Comparison of ENCODE assay signal across 13 cellular contexts in the genomic region with DNA sequence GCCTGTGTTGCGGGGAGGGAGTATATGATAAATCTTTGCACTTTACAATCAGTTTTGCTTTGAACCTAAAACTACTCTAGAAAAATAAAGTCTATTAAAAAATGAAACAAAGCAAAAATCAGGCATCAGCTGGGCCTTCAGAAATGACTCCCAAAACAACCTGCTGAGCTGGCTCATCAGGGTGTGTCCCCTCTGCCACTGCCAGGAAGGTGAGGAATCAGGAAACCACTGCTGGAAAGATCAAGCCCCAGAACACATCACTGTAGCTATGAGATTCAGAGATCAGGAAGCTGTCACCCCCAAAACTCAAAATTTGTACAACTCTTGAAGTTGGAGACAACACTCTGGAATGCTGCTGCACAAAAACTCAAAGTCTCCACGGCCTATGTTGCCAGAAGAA. TPM values are rescaled to one million over a fixed set of nuclear protein-coding genes. Genes with fewer than 3 reads are reported as not detected.
DNase-seq lines count a peak whose midpoint lies in the region; ATAC-seq and TF ChIP-seq lines count a peak whose summit lies in the region.
"Had no signal": no experiment of that assay in that cellular context is flagged by ENCODE, and none has a peak within 500 bp of the region (broad histone marks: within the 10 kb centered on the region; RNA-seq: fewer than 3 reads in every experiment).

No MANE protein-coding gene starts in this region.

- WGBS in mammary epithelial cell (ENCODE audit: low coverage, missing lambda C conversion rate): 75% methylated on average over 1 of the region's 2 CpGs
- 46% methylated on average over 1 of the region's 2 CpGs for WGBS in esophagus muscularis mucosa

- no peak overlapping the region for H3K27ac ChIP-seq in mammary epithelial cell (ENCODE audit: insufficient read depth, low read depth, low read length)
- H3K27ac ChIP-seq in RWPE1: no peak overlapping the region
- no peak overlapping the region for H3K27ac ChIP-seq in neural progenitor cell
- H3K27ac ChIP-seq in esophagus muscularis mucosa (replicated peaks in 1 of 4): no peak overlapping the region
- H3K27ac ChIP-seq: BLaER1 treated with 17β-estradiol and CSF1 and Interleukin-3, amounts not matched to agents 10 nM and 100 nM; GM23248 had no signal

- POLR2A ChIA-PET in MCF 10A (lab: Yijun Ruan, JAX): no interaction called here
- POLR2A ChIA-PET in RWPE1 (lab: Yijun Ruan, JAX; ENCODE audit: low non-redundant PET): interaction anchor here (0.6 kb wide), 1 partner anchor 111 kb away, joined by 3 read pairs; no protein-coding TSS in a partner anchor

- H3K36me3 Mint-ChIP-seq in MCF 10A (ENCODE audit: insufficient read depth, unreplicated experiment): no peaks in the 10 kb centered on the region
- H3K36me3 Mint-ChIP-seq in neural progenitor cell: no peaks in the 10 kb centered on the region
- H3K36me3 Mint-ChIP-seq: CD4-positive, CD25-positive, alpha-beta regulatory T cell; IgD-negative memory B cell had no signal

- no peaks in the 10 kb centered on the region for H3K4me1 Mint-ChIP-seq in MCF 10A (ENCODE audit: insufficient read depth, unreplicated experiment)
- peaks cover 16% of the 10 kb centered on the region for H3K4me1 Mint-ChIP-seq in neural progenitor cell
- H3K4me1 Mint-ChIP-seq: CD4-positive, CD25-positive, alpha-beta regulatory T cell; IgD-negative memory B cell had no signal

- in situ Hi-C loops in mammary epithelial cell (cut with MboI; ENCODE audit: low sequenced_read_pairs in 2 of 2): no loop called here

- intact Hi-C loops in mammary epithelial cell (cut with micrococcal nuclease): no loop called here
- intact Hi-C loops in MCF 10A (cut with micrococcal nuclease): no loop called here
- intact Hi-C loops in esophagus muscularis mucosa (cut with DNase I): no loop called here

- H3K9me3 ChIP-seq in mammary epithelial cell (replicated peaks; ENCODE audit: insufficient read depth, low read length) (no peaks in the 10 kb centered on the region), neural progenitor cell (ENCODE audit: low read depth) (no peaks in the 10 kb centered on the region), esophagus muscularis mucosa (no peaks in the 10 kb centered on the region)

- no peak for TF ChIP-seq EP300 in esophagus muscularis mucosa (IDR thresholded peaks at IDR 0.05)

- H3K4me3 Mint-ChIP-seq in MCF 10A (ENCODE audit: unreplicated experiment) (no peak overlapping the region), neural progenitor cell (no peak overlapping the region)
- H3K4me3 Mint-ChIP-seq: CD4-positive, CD25-positive, alpha-beta regulatory T cell; IgD-negative memory B cell had no signal

- H3K9ac ChIP-seq in mammary epithelial cell (ENCODE audit: insufficient read depth, low read length) (no peak overlapping the region), neural progenitor cell (no peak overlapping the region)
- H3K9ac ChIP-seq: BLaER1 treated with 17β-estradiol and CSF1 and Interleukin-3, amounts not matched to agents 10 nM and 100 nM; GM23248 had no signal

- BruUV-seq in mammary epithelial cell (replicated peaks; lab: Mats Ljungman, UMichigan) (no TSS peak), MCF 10A (replicated peaks; lab: Mats Ljungman, UMichigan) (no TSS peak)

- H3K4me1 ChIP-seq in mammary epithelial cell (ENCODE audit: insufficient read depth, low read length) (no peaks in the 10 kb centered on the region), neural progenitor cell (no peaks in the 10 kb centered on the region), esophagus muscularis mucosa (no peaks in the 10 kb centered on the region)

- H3K27ac Mint-ChIP-seq in MCF 10A (ENCODE audit: low read depth, unreplicated experiment): no peak overlapping the region
- H3K27ac Mint-ChIP-seq in neural progenitor cell: no peak overlapping the region
- H3K27ac Mint-ChIP-seq: CD4-positive, CD25-positive, alpha-beta regulatory T cell; IgD-negative memory B cell had no signal

- CTCF ChIA-PET in mammary epithelial cell (lab: Charles Lee; ENCODE audit: low non-redundant PET) (no interaction called here), MCF 10A (lab: Yijun Ruan, JAX) (interaction anchor here (1.1 kb wide), 1 partner anchor 29 kb away, joined by 3 read pairs; no protein-coding TSS in a partner anchor), RWPE1 (lab: Yijun Ruan, JAX) (no interaction called here)

- TF ChIP-seq POLR2A in esophagus muscularis mucosa (IDR thresholded peaks at IDR 0.05; ENCODE audit: low read depth): no peak

- H3K4me2 ChIP-seq in mammary epithelial cell (ENCODE audit: insufficient read depth, low read depth, low read length) (no peak overlapping the region), neural progenitor cell (no peak overlapping the region)

- H3K79me2 ChIP-seq in mammary epithelial cell (ENCODE audit: insufficient read depth, low read length) (no peaks in the 10 kb centered on the region), neural progenitor cell (ENCODE audit: low read depth) (no peaks in the 10 kb centered on the region)

- H4K20me1 ChIP-seq in mammary epithelial cell (ENCODE audit: insufficient read depth, low read length) (no peaks in the 10 kb centered on the region), neural progenitor cell (ENCODE audit: low read depth) (no peaks in the 10 kb centered on the region)
- H4K20me1 ChIP-seq: BLaER1 treated with 17β-estradiol and CSF1 and Interleukin-3, amounts not matched to agents 10 nM and 100 nM had no signal

- H3K4me3 ChIP-seq in mammary epithelial cell (replicated peaks in 1 of 3; ENCODE audit: insufficient read depth in 1 of 3, low read depth in 2 of 3, low read length in 3 of 3) (no peak overlapping the region), neural progenitor cell (no peak overlapping the region), esophagus muscularis mucosa (no peak overlapping the region)
- H3K4me3 ChIP-seq: BLaER1 treated with 17β-estradiol and CSF1 and Interleukin-3, amounts not matched to agents 10 nM and 100 nM; GM23248 had no signal

- dilution Hi-C loops in mammary epithelial cell (cut with HindIII; ENCODE audit: low sequenced_read_pairs): loop anchor here (5.0 kb wide), 1 partner anchor 156 kb away; no protein-coding TSS in a partner anchor

- H3F3A ChIP-seq in neural progenitor cell (ENCODE audit: low read depth): no peaks in the 10 kb centered on the region

- peaks cover 5% of the 10 kb centered on the region for H3K27me3 ChIP-seq in mammary epithelial cell (ENCODE audit: insufficient read depth, low read length)
- no peaks in the 10 kb centered on the region for H3K27me3 ChIP-seq in neural progenitor cell
- H3K27me3 ChIP-seq in esophagus muscularis mucosa: no peaks in the 10 kb centered on the region
- H3K27me3 ChIP-seq: BLaER1 treated with 17β-estradiol and CSF1 and Interleukin-3, amounts not matched to agents 10 nM and 100 nM had no signal

- no peak for TF ChIP-seq CTCF in mammary epithelial cell (conservative IDR thresholded peaks at IDR 0.05 in 1 of 2, IDR thresholded peaks at IDR 0.05 in 1 of 2; ENCODE audit: extremely low read depth in 1 of 2, insufficient read depth in 1 of 2, low read depth in 1 of 2, low read length in 2 of 2)
- no peak for TF ChIP-seq CTCF in MCF 10A (IDR thresholded peaks at IDR 0.05; ENCODE audit: unreplicated experiment)
- TF ChIP-seq CTCF in RWPE1 (conservative IDR thresholded peaks at IDR 0.05; ENCODE audit: low read depth): no peak
- no peak for TF ChIP-seq CTCF in neural progenitor cell (IDR thresholded peaks at IDR 0.05)
- TF ChIP-seq CTCF in esophagus muscularis mucosa (IDR thresholded peaks at IDR 0.05): no peak

- no peaks in the 10 kb centered on the region for H3K36me3 ChIP-seq in mammary epithelial cell (ENCODE audit: insufficient read depth, low read length)
- no peaks in the 10 kb centered on the region for H3K36me3 ChIP-seq in neural progenitor cell
- no peaks in the 10 kb centered on the region for H3K36me3 ChIP-seq in esophagus muscularis mucosa
- H3K36me3 ChIP-seq: BLaER1 treated with 17β-estradiol and CSF1 and Interleukin-3, amounts not matched to agents 10 nM and 100 nM had no signal

- H3K27me3 Mint-ChIP-seq in MCF 10A (ENCODE audit: insufficient read depth, unreplicated experiment) (no peaks in the 10 kb centered on the region), neural progenitor cell (ENCODE audit: insufficient read depth, low read depth) (peaks cover 6% of the 10 kb centered on the region)

- DNase-seq in mammary epithelial cell (peak; percentile 6), MCF 10A (ENCODE audit: unreplicated experiment) (no peak), RWPE1 (ENCODE audit: low spot score) (peak; percentile 22), neural progenitor cell (ENCODE audit: low spot score) (no peak), DMS53 (lab: John Stamatoyannopoulos, UW) (no peak), esophagus muscularis mucosa (ENCODE audit: extremely low spot score) (no peak)
- DNase-seq: 8988T; CD4-positive, CD25-positive, alpha-beta regulatory T cell; GM23248; H7 had no signal

- H2AFZ ChIP-seq in mammary epithelial cell (ENCODE audit: low read depth, low read length) (no peak overlapping the region), neural progenitor cell (replicated peaks) (peak overlapping the region; percentile 24)
- H2AFZ ChIP-seq: GM23248 had no signal

- no peaks in the 10 kb centered on the region for H3K9me3 Mint-ChIP-seq in MCF 10A (ENCODE audit: unreplicated experiment)
- peaks cover 6% of the 10 kb centered on the region for H3K9me3 Mint-ChIP-seq in neural progenitor cell
- H3K9me3 Mint-ChIP-seq: IgD-negative memory B cell had no signal

- ATAC-seq in GM18873 (IDR thresholded peaks at IDR 0.05; ENCODE audit: low FRiP score, unreplicated experiment): no peak

RNA-seq across cellular contexts. Expression of gene TBCA, which starts 40.5 kb away (rescaled TPM):
- total RNA-seq in mammary epithelial cell: 100 to 1,000 TPM in 1 of 2 donors, 10 to 100 TPM in 1; 69.7 to 210 TPM
- 138 TPM for polyA plus RNA-seq in mammary epithelial cell
- 10.8 TPM for polyA minus RNA-seq in mammary epithelial cell
- 310 and 374 TPM in 2 replicates for total RNA-seq in MCF 10A (2022)
- total RNA-seq in neural progenitor cell (ENCODE audit: low replicate concordance): 170 and 270 TPM in 2 replicates
- total RNA-seq in esophagus muscularis mucosa: 100 to 1,000 TPM; 128 to 152 (median 146) TPM

Comparison
In these comparisons a context has a peak if more than half of its experiments do, and no peak if none do; other contexts are left out.
1. DNase-seq: peak in mammary epithelial cell (single experiment) and RWPE1 (single experiment); none in MCF 10A (single experiment), neural progenitor cell (single experiment), DMS53 (single experiment) and esophagus muscularis mucosa (single experiment).